In the genomic region with DNA sequence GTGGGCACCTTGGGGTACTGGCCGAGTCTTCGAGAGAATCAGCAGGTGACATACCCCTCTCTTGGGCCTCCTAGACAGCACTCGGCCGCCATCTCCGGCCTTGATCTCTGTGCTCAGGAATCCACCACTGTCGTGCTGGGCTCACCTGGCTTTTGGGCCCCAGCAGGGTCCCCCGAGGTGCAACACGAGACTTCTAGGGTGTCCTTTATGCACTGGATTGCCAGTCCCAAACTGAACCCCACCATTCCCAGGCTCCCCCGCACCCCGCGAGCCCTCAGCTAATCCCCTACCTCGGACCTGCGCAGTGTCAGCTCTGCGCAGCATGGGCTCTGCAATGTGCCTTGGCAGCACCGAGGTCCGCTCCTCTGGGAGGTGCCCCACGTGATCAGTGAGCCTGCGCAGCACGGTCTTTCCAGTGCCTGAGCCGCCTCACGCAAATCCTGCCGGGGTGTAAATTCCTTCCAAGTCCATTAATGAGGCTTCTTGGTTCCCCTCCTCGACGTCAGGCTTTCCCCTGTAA, we compare ENCODE assay signal across 1 cellular context.
TF ChIP-seq lines count a peak whose summit lies in the region.

No MANE protein-coding gene starts in this region.

TF ChIP-seq in K562, 482 proteins besides CTCF, POLR2A, EP300 and RAD21 (continued from another document):
- TF ChIP-seq GABPB1 (CRISPR knock-in tag; IDR thresholded peaks at IDR 0.05): no peak
- no peak for TF ChIP-seq ZNF253 (CRISPR knock-in tag; conservative IDR thresholded peaks at IDR 0.05)
- TF ChIP-seq L3MBTL2 (IDR thresholded peaks at IDR 0.05): peak; percentile 44; the same call in 1 of the 2 replicates
- no peak for TF ChIP-seq ZNF586 (CRISPR knock-in tag; conservative IDR thresholded peaks at IDR 0.05)
- peak; percentile 63 for TF ChIP-seq USF1 (CRISPR knock-in tag; IDR thresholded peaks at IDR 0.05)
- no peak for TF ChIP-seq PHF20 (IDR thresholded peaks at IDR 0.05; ENCODE audit: partially characterized antibody)
- TF ChIP-seq ETV1 (tag; conservative IDR thresholded peaks at IDR 0.05; ENCODE audit: low read depth): no peak
- no peak for TF ChIP-seq EGR1 (conservative IDR thresholded peaks at IDR 0.05)
- no peak for TF ChIP-seq ATF7 (IDR thresholded peaks at IDR 0.05)
- TF ChIP-seq RAD51 (IDR thresholded peaks at IDR 0.05; ENCODE audit: borderline replicate concordance, low read depth): peak; percentile 12; the same call in 1 of the 2 replicates
